ENCODE assay signal across 22 cellular contexts in the genomic region with DNA sequence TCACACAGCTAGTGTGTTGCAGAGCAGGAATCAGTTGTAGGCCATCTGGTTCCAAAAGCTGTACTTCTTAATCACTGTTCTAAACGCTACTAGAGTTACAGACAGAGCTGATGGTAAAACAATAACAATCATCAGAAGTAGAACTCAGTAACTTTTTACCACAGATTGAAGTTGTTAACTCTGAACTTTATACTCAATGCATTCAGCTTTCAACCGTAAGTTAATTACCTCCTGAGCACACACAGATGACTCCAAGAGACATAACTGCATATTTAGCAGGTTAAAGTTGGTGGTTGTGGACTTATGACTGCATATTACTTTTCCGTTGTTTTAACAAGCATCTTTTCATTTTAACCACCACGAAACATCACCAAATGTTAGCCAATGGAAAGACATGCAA.
"Had no signal": no experiment of that assay in that cellular context is flagged by ENCODE, and none has a peak within 500 bp of the region (broad histone marks: within the 10 kb centered on the region; RNA-seq: fewer than 3 reads in every experiment).

No MANE protein-coding gene starts in this region.

- H3K9me3 ChIP-seq: esophagus squamous epithelium, gastrocnemius medialis, left lung, right lobe of liver, stomach, testis, tibial artery had no signal

- ATAC-seq: effector memory CD8-positive, alpha-beta T cell; gastrocnemius medialis; left lung; naive thymus-derived CD4-positive, alpha-beta T cell; right lobe of liver; stimulated activated effector memory CD8-positive, alpha-beta T cell treated with anti-CD3 and anti-CD28 coated beads, Interleukin-12 subunit alpha, Interleukin-12 subunit beta, amount 100 ng/mL, for 72 hours had no signal

- H3K4me1 ChIP-seq: esophagus squamous epithelium, gastrocnemius medialis, left lung, neural progenitor cell, parathyroid adenoma, right lobe of liver, testis, tibial artery had no signal

- H3K36me3 ChIP-seq: esophagus squamous epithelium, gastrocnemius medialis, left lung, neural progenitor cell, right lobe of liver, stomach, tibial artery had no signal

- H3K4me3 ChIP-seq: esophagus squamous epithelium, gastrocnemius medialis, left lung, neural progenitor cell, right lobe of liver, smooth muscle cell, stomach, testis, tibial artery had no signal

- DNase-seq: cortex of kidney; effector memory CD8-positive, alpha-beta T cell; erythroblast; esophagus squamous epithelium; gastrocnemius medialis; head of caudate nucleus; kidney; left lung; mesenchymal stem cell; naive thymus-derived CD4-positive, alpha-beta T cell; right lobe of liver; stimulated activated CD4-positive, alpha-beta T cell treated with anti-CD3 and anti-CD28 coated beads, Interleukin-12 subunit alpha, Interleukin-12 subunit beta, amount 100 ng/mL, for 4 hours; stimulated activated CD4-positive, alpha-beta T cell treated with anti-CD3 and anti-CD28 coated beads, Interleukin-1b, Interleukin-23, amount 100 ng/mL, for 48 hours; stimulated activated CD4-positive, alpha-beta T cell treated with anti-CD3 and anti-CD28 coated beads, Interleukin-4, amount 100 ng/mL, for 1 hour; stimulated activated naive CD4-positive, alpha-beta T cell treated with Interleukin-2 at 50 U/mL for 16 hours; stomach; testis; tibial artery had no signal
